In the genomic region with DNA sequence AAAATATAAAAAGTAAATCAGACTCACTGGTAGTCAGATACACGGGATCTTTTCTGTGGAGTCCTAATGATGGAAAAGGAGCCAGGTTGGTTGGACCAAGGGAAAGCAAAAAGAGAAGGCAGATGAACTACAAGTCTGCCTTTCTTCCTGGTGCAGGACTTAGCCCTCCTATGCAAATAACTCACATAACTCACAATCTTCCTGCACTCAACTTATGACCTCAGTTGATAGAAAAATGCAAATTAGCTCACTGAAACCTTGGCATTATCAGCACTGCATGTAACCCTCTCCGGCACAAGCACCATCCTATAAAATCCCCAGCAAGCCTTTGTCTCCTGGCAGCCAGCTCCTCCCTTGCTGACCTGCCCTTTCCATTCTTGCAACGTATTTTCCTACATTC, we compare ENCODE assay signal across 17 cellular contexts. TPM values are rescaled to one million over a fixed set of nuclear protein-coding genes. Genes with fewer than 3 reads are reported as not detected.
A peak's percentile ranks its signal among the peaks of the same experiment; 100 is the strongest.
DNase-seq lines count a peak whose midpoint lies in the region; ATAC-seq, FAIRE-seq and TF ChIP-seq lines count a peak whose summit lies in the region.
"Not testable (repeated sequence)": the region's sequence is repeated elsewhere in the genome, so short reads cannot be mapped to it uniquely, and the experiment has no call there.
"Had no signal": no experiment of that assay in that cellular context is flagged by ENCODE, and none has a peak within 500 bp of the region (broad histone marks: within the 10 kb centered on the region; RNA-seq: fewer than 3 reads in every experiment).

No MANE protein-coding gene starts in this region.

- H3K9me3 ChIP-seq in H1 (ENCODE audit: insufficient read depth in 2 of 2, low read depth in 1 of 2, low read length in 1 of 2); mucosa of descending colon: not testable (repeated sequence)

- H2BK20ac ChIP-seq in H1 (ENCODE audit: low read length), result not testable (repeated sequence)

- H4K8ac ChIP-seq in H1 (ENCODE audit: extremely low read depth, insufficient read depth, low read length), result not testable (repeated sequence)

- not testable (repeated sequence) for H3K27me3 ChIP-seq in H1 (replicated peaks in 1 of 4; ENCODE audit: control insufficient read depth in 3 of 4, extremely low read depth in 1 of 4, insufficient read depth in 3 of 4, low read length in 3 of 4)

- H3K4me1 ChIP-seq in H1 (replicated peaks in 1 of 4; ENCODE audit: control insufficient read depth in 3 of 4, insufficient read depth in 4 of 4, low read length in 3 of 4); mucosa of descending colon (ENCODE audit: low read depth): not testable (repeated sequence)

- not testable (repeated sequence) for H2BK12ac ChIP-seq in H1 (ENCODE audit: low read depth, low read length)

- not testable (repeated sequence) for H3K4me3 Mint-ChIP-seq in activated B cell treated with CpG ODN at 0.5 μM for 24 hours

- not testable (repeated sequence) for H2AFZ ChIP-seq in H1 (ENCODE audit: low read length)

- CTCF ChIA-PET in activated B cell treated with CpG ODN at 0.5 μM for 24 hours (lab: Charles Lee), result interaction anchor here (0.7 kb wide), 1 partner anchor 26 kb away, joined by 3 read pairs; no protein-coding TSS in a partner anchor
- CTCF ChIA-PET in H1 (lab: Charles Lee; ENCODE audit: partially characterized antibody), result not testable (repeated sequence)

- not testable (repeated sequence) for H3K23me2 ChIP-seq in H1 (ENCODE audit: low read depth, low read length)

- H3K56ac ChIP-seq in H1 (replicated peaks; ENCODE audit: insufficient read length, low read depth, low read length), result not testable (repeated sequence)

- not testable (repeated sequence) for H3K18ac ChIP-seq in H1 (ENCODE audit: extremely low read depth, low read length)

- not testable (repeated sequence) for H3K23ac ChIP-seq in H1 (ENCODE audit: insufficient read length)

- H3K79me1 ChIP-seq in H1 (ENCODE audit: low read depth, low read length), result not testable (repeated sequence)

- not testable (repeated sequence) for H3K79me2 ChIP-seq in H1 (ENCODE audit: control insufficient read depth in 1 of 2, insufficient read depth in 2 of 2, low read length in 2 of 2)

- H3K4me2 ChIP-seq in H1 (ENCODE audit: insufficient read depth in 1 of 2, low read depth in 2 of 2, low read length in 2 of 2), result not testable (repeated sequence)

- H3K27ac ChIP-seq in H1 (ENCODE audit: low read depth, low read length), result not testable (repeated sequence)

- H3K4me1 Mint-ChIP-seq in activated B cell treated with CpG ODN at 0.5 μM for 24 hours, result peaks cover 19% of the 10 kb centered on the region

- not testable (repeated sequence) for H3K4ac ChIP-seq in H1 (replicated peaks; ENCODE audit: insufficient read length, low read depth, low read length)

- H2BK15ac ChIP-seq in H1 (ENCODE audit: low read length), result not testable (repeated sequence)

- H3K36me3 Mint-ChIP-seq in activated B cell treated with CpG ODN at 0.5 μM for 24 hours (ENCODE audit: low read depth), result not testable (repeated sequence)

- ATAC-seq in activated B cell treated with CpG ODN at 0.5 μM for 24 hours (ENCODE audit: low read depth) (peak; percentile 54), mucosa of descending colon (peak; percentile 88)

- TF ChIP-seq POLR2A in GM12891 (IDR thresholded peaks at IDR 0.05; ENCODE audit: low read depth, low read length); H1 (IDR thresholded peaks at IDR 0.05; ENCODE audit: control extremely low read depth in 1 of 2, low read depth in 2 of 2, low read length in 2 of 2): not testable (repeated sequence)

- FAIRE-seq in GM12891 (lab: Jason Lieb, UNC) (peak; percentile 84), HTR-8/SVneo (lab: Jason Lieb, UNC) (peak; percentile 83), H1 (lab: Jason Lieb, UNC) (peak; percentile 95), urothelium cell line (lab: Jason Lieb, UNC) (peak; percentile 80)

- peaks cover 21% of the 10 kb centered on the region for H3K27me3 Mint-ChIP-seq in activated B cell treated with CpG ODN at 0.5 μM for 24 hours

- H3K27ac Mint-ChIP-seq in activated B cell treated with CpG ODN at 0.5 μM for 24 hours, result not testable (repeated sequence)

- not testable (repeated sequence) for H4K20me1 ChIP-seq in H1 (replicated peaks in 1 of 2; ENCODE audit: control insufficient read depth in 1 of 2, insufficient read depth in 2 of 2, low read length in 2 of 2)

- H3K14ac ChIP-seq in H1 (ENCODE audit: insufficient read length), result not testable (repeated sequence)

- not testable (repeated sequence) for H3K9me3 Mint-ChIP-seq in activated B cell treated with CpG ODN at 0.5 μM for 24 hours

- TF ChIP-seq EP300 in H1 (IDR thresholded peaks at IDR 0.05; ENCODE audit: borderline replicate concordance in 1 of 2, low read depth in 2 of 2, low read length in 2 of 2), result not testable (repeated sequence)

- not testable (repeated sequence) for H2BK120ac ChIP-seq in H1 (replicated peaks; ENCODE audit: low read depth, low read length)

- TF ChIP-seq CTCF in activated B cell treated with CpG ODN at 0.5 μM for 24 hours (IDR thresholded peaks at IDR 0.05); H1 (IDR thresholded peaks at IDR 0.05; ENCODE audit: control extremely low read depth in 1 of 3, insufficient read depth in 1 of 3, low read depth in 1 of 3, low read length in 3 of 3); mucosa of descending colon (IDR thresholded peaks at IDR 0.05): not testable (repeated sequence)

- TF ChIP-seq RAD21 in H1 (IDR thresholded peaks at IDR 0.05 in 1 of 2, conservative IDR thresholded peaks at IDR 0.05 in 1 of 2; ENCODE audit: low read depth in 2 of 2, low read length in 2 of 2), result not testable (repeated sequence)

- not testable (repeated sequence) for H4K91ac ChIP-seq in H1 (replicated peaks; ENCODE audit: insufficient read length, low read length)

- WGBS in H1 (ENCODE audit: extremely low coverage in 1 of 2, insufficient coverage in 1 of 2, insufficient read length in 1 of 2, insufficient replicate concordance in 2 of 2, low coverage in 1 of 2, low lambda C conversion rate in 2 of 2, missing lambda C conversion rate in 1 of 2), 2 experiments, result 93% methylated on average over 3 of the region's 3 CpGs; no CpG with 5 or more reads in 1 of the 2 experiments

- H3K36me3 ChIP-seq in H1 (ENCODE audit: control insufficient read depth in 2 of 4, insufficient read depth in 4 of 4, low read length in 3 of 4); mucosa of descending colon (ENCODE audit: low read depth): not testable (repeated sequence)

- not testable (repeated sequence) for H4K5ac ChIP-seq in H1 (ENCODE audit: insufficient read length, low read depth, low read length)

- intact Hi-C loops in activated B cell treated with CpG ODN at 0.5 μM for 24 hours (cut with micrococcal nuclease); mucosa of descending colon (cut with DNase I, micrococcal nuclease): not testable (repeated sequence)

- H3K9ac ChIP-seq in H1 (replicated peaks in 1 of 4; ENCODE audit: extremely low read depth in 1 of 4, low read depth in 3 of 4, low read length in 3 of 4), result not testable (repeated sequence)

- H2AK5ac ChIP-seq in H1 (ENCODE audit: low read depth, low read length), result not testable (repeated sequence)

- H2BK5ac ChIP-seq in H1 (ENCODE audit: low read depth, low read length), result not testable (repeated sequence)

- DNase-seq in GM12891 (ENCODE audit: insufficient read length, low spot score); HTR-8/SVneo (ENCODE audit: insufficient read length, low spot score); activated B cell treated with CpG ODN at 0.5 μM for 24 hours; H1 (ENCODE audit: low read depth in 1 of 2, low spot score in 2 of 2); mucosa of descending colon; urothelium cell line (ENCODE audit: low spot score): not testable (repeated sequence)
- DNase-seq in NCI-H526 (lab: John Stamatoyannopoulos, UW), result peak; percentile 86 to 92

- not testable (repeated sequence) for H3K4me3 ChIP-seq in H1 (ENCODE audit: extremely low read depth in 1 of 4, insufficient read depth in 2 of 4, low read depth in 3 of 4, low read length in 4 of 4); mucosa of descending colon

- POLR2A ChIA-PET in activated B cell treated with CpG ODN at 0.5 μM for 24 hours (lab: Charles Lee); H1 (lab: Charles Lee; ENCODE audit: partially characterized antibody): not testable (repeated sequence)

RNA-seq across cellular contexts. Expression of gene KRTAP5-2, which starts 3.6 kb away (rescaled TPM):
- not detected for polyA plus RNA-seq in GM12891 (2012; ENCODE audit: low read depth, missing spikeins)
- total RNA-seq in activated B cell treated with CpG ODN at 0.5 μM for 24 hours (not detected in 2 replicates), mucosa of descending colon (not detected)
- not detected in 2 replicates for total RNA-seq in H1 (2021; fragmentation: NEBNext Ultra II Directional; extraction: Animal tissue kit (Norgen Biotek cat#: 25700))
- polyA plus RNA-seq in H1 (2011; rRNA removed), result not detected in 2 replicates
- polyA plus RNA-seq in H1 (2011; cell fraction: cytosol; rRNA removed), result not detected
- not detected for polyA plus RNA-seq in H1 (2011; cell fraction: nucleus; rRNA removed)
- polyA plus RNA-seq in H1 (2012, experiment 1 of 2), result 0.25 TPM in 1 of 4 replicates, not detected in the others
- not detected for polyA plus RNA-seq in H1 (2012, experiment 2 of 2)
- not detected for polyA plus RNA-seq in H1 (2013, experiment 1 of 2)
- not detected for polyA plus RNA-seq in H1 (2013, experiment 2 of 2)
- polyA minus RNA-seq in H1 (2011; rRNA and poly(A)+ RNA removed), result not detected in 2 replicates
- not detected for polyA minus RNA-seq in H1 (2011; cell fraction: cytosol; rRNA and poly(A)+ RNA removed)
- polyA minus RNA-seq in H1 (2011; cell fraction: nucleus; rRNA and poly(A)+ RNA removed), result not detected
- total RNA-seq: Calu3; CD4-positive, alpha-beta memory T cell; Daoy; G401; GM23248; H4; H9; HFFc6 had no signal
- polyA plus RNA-seq: A549; BJ; CD4-positive, alpha-beta memory T cell; GM23248 had no signal

RNA-seq across cellular contexts. Expression of gene KRTAP5-3, which starts 6.6 kb away (rescaled TPM):
- not detected for polyA plus RNA-seq in GM12891 (2012; ENCODE audit: low read depth, missing spikeins)
- not detected in 2 replicates for total RNA-seq in activated B cell treated with CpG ODN at 0.5 μM for 24 hours
- total RNA-seq in H1 (2021; fragmentation: NEBNext Ultra II Directional; extraction: Animal tissue kit (Norgen Biotek cat#: 25700)), result not detected in 2 replicates
- polyA plus RNA-seq in H1 (2011; rRNA removed), result not detected in 2 replicates
- not detected for polyA plus RNA-seq in H1 (2011; cell fraction: cytosol; rRNA removed)
- polyA plus RNA-seq in H1 (2011; cell fraction: nucleus; rRNA removed), result not detected
- not detected in 4 replicates for polyA plus RNA-seq in H1 (2012, experiment 1 of 2)
- polyA plus RNA-seq in H1 (2012, experiment 2 of 2), result not detected
- not detected for polyA plus RNA-seq in H1 (2013, experiment 1 of 2)
- not detected for polyA plus RNA-seq in H1 (2013, experiment 2 of 2)
- polyA minus RNA-seq in H1 (2011; rRNA and poly(A)+ RNA removed), result not detected in 2 replicates
- polyA minus RNA-seq in H1 (2011; cell fraction: cytosol; rRNA and poly(A)+ RNA removed), result not detected
- polyA minus RNA-seq in H1 (2011; cell fraction: nucleus; rRNA and poly(A)+ RNA removed), result not detected
- not detected for total RNA-seq in mucosa of descending colon
- total RNA-seq: Calu3; CD4-positive, alpha-beta memory T cell; Daoy; G401; GM23248; H4; H9; HFFc6 had no signal
- polyA plus RNA-seq: A549; BJ; CD4-positive, alpha-beta memory T cell; GM23248 had no signal

RNA-seq across cellular contexts. Expression of gene KRTAP5-1, which starts 16.6 kb away (rescaled TPM):
- not detected for polyA plus RNA-seq in GM12891 (2012; ENCODE audit: low read depth, missing spikeins)
- total RNA-seq in activated B cell treated with CpG ODN at 0.5 μM for 24 hours, result not detected in 2 replicates
- total RNA-seq in H1 (2021; fragmentation: NEBNext Ultra II Directional; extraction: Animal tissue kit (Norgen Biotek cat#: 25700)), result not detected in 2 replicates
- not detected in 2 replicates for polyA plus RNA-seq in H1 (2011; rRNA removed)
- polyA plus RNA-seq in H1 (2011; cell fraction: cytosol; rRNA removed), result not detected
- not detected for polyA plus RNA-seq in H1 (2011; cell fraction: nucleus; rRNA removed)
- polyA plus RNA-seq in H1 (2012, experiment 1 of 2), result 0.27 TPM in 1 of 4 replicates, not detected in the others
- not detected for polyA plus RNA-seq in H1 (2012, experiment 2 of 2)
- not detected for polyA plus RNA-seq in H1 (2013, experiment 1 of 2)
- polyA plus RNA-seq in H1 (2013, experiment 2 of 2), result not detected
- polyA minus RNA-seq in H1 (2011; rRNA and poly(A)+ RNA removed), result not detected in 2 replicates
- not detected for polyA minus RNA-seq in H1 (2011; cell fraction: cytosol; rRNA and poly(A)+ RNA removed)
- polyA minus RNA-seq in H1 (2011; cell fraction: nucleus; rRNA and poly(A)+ RNA removed), result not detected
- total RNA-seq in mucosa of descending colon, result not detected
- total RNA-seq: Calu3; CD4-positive, alpha-beta memory T cell; Daoy; G401; GM23248; H4; H9; HFFc6 had no signal
- polyA plus RNA-seq: A549, BJ, GM23248 had no signal

RNA-seq across cellular contexts. Expression of gene KRTAP5-4, which starts 20.3 kb away (rescaled TPM):
- polyA plus RNA-seq in GM12891 (2012; ENCODE audit: low read depth, missing spikeins), result not detected
- not detected in 2 replicates for total RNA-seq in activated B cell treated with CpG ODN at 0.5 μM for 24 hours
- total RNA-seq in H1 (2021; fragmentation: NEBNext Ultra II Directional; extraction: Animal tissue kit (Norgen Biotek cat#: 25700)), result not detected in 2 replicates
- polyA plus RNA-seq in H1 (2011; rRNA removed), result not detected in 2 replicates
- polyA plus RNA-seq in H1 (2011; cell fraction: cytosol; rRNA removed), result not detected
- polyA plus RNA-seq in H1 (2011; cell fraction: nucleus; rRNA removed), result not detected
- not detected in 4 replicates for polyA plus RNA-seq in H1 (2012, experiment 1 of 2)
- not detected for polyA plus RNA-seq in H1 (2012, experiment 2 of 2)
- polyA plus RNA-seq in H1 (2013, experiment 1 of 2), result not detected
- polyA plus RNA-seq in H1 (2013, experiment 2 of 2), result not detected
- polyA minus RNA-seq in H1 (2011; rRNA and poly(A)+ RNA removed), result not detected in 2 replicates
- not detected for polyA minus RNA-seq in H1 (2011; cell fraction: cytosol; rRNA and poly(A)+ RNA removed)
- not detected for polyA minus RNA-seq in H1 (2011; cell fraction: nucleus; rRNA and poly(A)+ RNA removed)
- total RNA-seq in mucosa of descending colon, result not detected
- total RNA-seq: Calu3; CD4-positive, alpha-beta memory T cell; Daoy; G401; GM23248; H4; H9; HFFc6 had no signal
- polyA plus RNA-seq: A549; BJ; CD4-positive, alpha-beta memory T cell; GM23248 had no signal

RNA-seq across cellular contexts. Expression of gene KRTAP5-5, which starts 27.9 kb away (rescaled TPM):
- polyA plus RNA-seq in GM12891 (2012; ENCODE audit: low read depth, missing spikeins), result not detected
- total RNA-seq in activated B cell treated with CpG ODN at 0.5 μM for 24 hours, result not detected in 2 replicates
- total RNA-seq in H1 (2021; fragmentation: NEBNext Ultra II Directional; extraction: Animal tissue kit (Norgen Biotek cat#: 25700)), result not detected in 2 replicates
- polyA plus RNA-seq in H1 (2011; rRNA removed), result 0.09 TPM in 1 of 2 replicates, not detected in the other
- polyA plus RNA-seq in H1 (2011; cell fraction: cytosol; rRNA removed), result not detected
- polyA plus RNA-seq in H1 (2011; cell fraction: nucleus; rRNA removed), result not detected
- polyA plus RNA-seq in H1 (2012, experiment 1 of 2), result not detected in 4 replicates
- polyA plus RNA-seq in H1 (2012, experiment 2 of 2), result not detected
- not detected for polyA plus RNA-seq in H1 (2013, experiment 1 of 2)
- polyA plus RNA-seq in H1 (2013, experiment 2 of 2), result not detected
- polyA minus RNA-seq in H1 (2011; rRNA and poly(A)+ RNA removed), result not detected in 2 replicates
- polyA minus RNA-seq in H1 (2011; cell fraction: cytosol; rRNA and poly(A)+ RNA removed), result not detected
- not detected for polyA minus RNA-seq in H1 (2011; cell fraction: nucleus; rRNA and poly(A)+ RNA removed)
- 1 to 10 TPM in 1 of 3 donors, under 1 TPM in 2; 0.32 to 1.6 (median 0.75) TPM for total RNA-seq in mucosa of descending colon
- total RNA-seq: Calu3; CD4-positive, alpha-beta memory T cell; Daoy; G401; GM23248; H4; H9; HFFc6 had no signal
- polyA plus RNA-seq: A549; BJ; CD4-positive, alpha-beta memory T cell; GM23248 had no signal
